In the genomic region with DNA sequence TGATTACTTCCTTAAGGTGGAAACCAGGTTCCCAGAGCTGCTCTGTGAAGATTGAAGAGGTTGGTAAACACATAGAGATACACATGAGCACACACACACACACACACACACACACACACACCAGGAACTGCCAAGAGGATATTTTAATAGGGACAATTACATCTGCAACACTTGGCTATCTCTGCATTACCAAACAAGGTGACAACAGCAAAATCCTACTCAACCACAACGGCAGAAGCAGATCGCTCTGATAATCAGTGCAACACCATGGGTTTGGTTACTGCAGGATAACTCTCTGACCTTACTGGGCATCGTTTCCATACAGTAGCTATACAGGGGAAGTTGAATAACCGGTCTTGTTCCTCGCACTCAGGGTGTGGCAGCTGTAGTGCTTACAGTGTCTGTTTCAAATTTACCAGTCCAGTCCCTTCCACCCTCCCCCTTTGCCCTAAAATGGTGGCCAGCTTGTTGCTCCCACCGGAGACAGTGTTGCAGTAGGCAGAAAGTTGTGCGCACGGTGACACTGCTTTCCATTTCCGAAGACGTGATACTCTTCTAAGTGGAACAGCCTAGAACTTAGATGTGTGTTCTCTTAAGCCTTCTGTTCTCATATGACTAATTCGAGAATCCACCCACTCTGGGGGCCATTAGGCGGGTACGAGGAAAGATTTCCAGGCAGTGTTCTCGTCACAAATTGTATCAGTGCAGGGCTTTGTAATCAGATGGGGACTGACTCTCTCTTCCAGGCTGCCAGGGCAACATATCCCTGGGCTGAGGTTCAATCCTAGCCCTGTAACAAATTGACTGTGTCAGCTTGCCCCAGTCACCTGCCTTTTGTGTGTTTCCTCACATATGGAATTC, we compare ENCODE assay signal across 17 cellular contexts.
DNase-seq lines count a peak whose midpoint lies in the region; ATAC-seq and TF ChIP-seq lines count a peak whose summit lies in the region.
"Had no signal": no experiment of that assay in that cellular context is flagged by ENCODE, and none has a peak within 500 bp of the region (broad histone marks: within the 10 kb centered on the region; RNA-seq: fewer than 3 reads in every experiment).

No MANE protein-coding gene starts in this region.

- WGBS in sigmoid colon, 2 donors, result 34 to 77% methylated on average over 14 of the region's 14 CpGs

- no peak for ATAC-seq in GM18520 (IDR thresholded peaks at IDR 0.05; ENCODE audit: unreplicated experiment)
- ATAC-seq: naive thymus-derived CD8-positive, alpha-beta T cell; stimulated activated naive CD8-positive, alpha-beta T cell treated with anti-CD3 and anti-CD28 coated beads, Interleukin-15, Interleukin-2, amounts not matched to agents 100 U/mL and 50 U/mL, for 24 hours had no signal

- H3K9me3 ChIP-seq in sigmoid colon, result no peaks in the 10 kb centered on the region
- H3K9me3 ChIP-seq: heart right ventricle had no signal

- no peaks in the 10 kb centered on the region for H3K9me3 Mint-ChIP-seq in CD14-positive monocyte
- H3K9me3 Mint-ChIP-seq: CD8-positive, alpha-beta memory T cell; naive thymus-derived CD8-positive, alpha-beta T cell had no signal

- TF ChIP-seq POLR2A in sigmoid colon (IDR thresholded peaks at IDR 0.05), result no peak

- no peaks in the 10 kb centered on the region for H3K36me3 Mint-ChIP-seq in CD14-positive monocyte
- H3K36me3 Mint-ChIP-seq: CD8-positive, alpha-beta memory T cell; naive thymus-derived CD8-positive, alpha-beta T cell had no signal

- H3K27ac ChIP-seq in skin epidermis (peak overlapping the region in 20 of 21 experiments; percentile 36 to 87 (median 74)), sigmoid colon (no peak overlapping the region)
- H3K27ac ChIP-seq: heart right ventricle had no signal

- H3K4me3 ChIP-seq in skin epidermis (no peak overlapping the region), sigmoid colon (no peak overlapping the region)
- H3K4me3 ChIP-seq: heart right ventricle had no signal

- no peak overlapping the region for H3K4me3 Mint-ChIP-seq in CD14-positive monocyte
- H3K4me3 Mint-ChIP-seq: CD8-positive, alpha-beta memory T cell; naive thymus-derived CD8-positive, alpha-beta T cell had no signal

- H3K27ac Mint-ChIP-seq in CD14-positive monocyte, result peak overlapping the region in 1 of 7 donors; percentile 22
- H3K27ac Mint-ChIP-seq: CD8-positive, alpha-beta memory T cell; naive thymus-derived CD8-positive, alpha-beta T cell had no signal

- H3K27me3 Mint-ChIP-seq in CD14-positive monocyte (ENCODE audit: low read depth in 3 of 3), result peaks cover 3 to 6% (median 6%) of the 10 kb centered on the region in 3 donors

- intact Hi-C loops in CD14-positive monocyte (cut with micrococcal nuclease), result no loop called here
- intact Hi-C loops in sigmoid colon (cut with DNase I), result no loop called here

- no peaks in the 10 kb centered on the region for H3K4me1 ChIP-seq in sigmoid colon
- H3K4me1 ChIP-seq: heart right ventricle had no signal

- no peaks in the 10 kb centered on the region for H3K27me3 ChIP-seq in sigmoid colon

- no peaks in the 10 kb centered on the region for H3K36me3 ChIP-seq in sigmoid colon
- H3K36me3 ChIP-seq: heart right ventricle had no signal

- DNase-seq in NCI-H146 (lab: John Stamatoyannopoulos, UW) (peak; percentile 27), NCI-H146 treated with DMSO at 0.1 percent for 48 hours (lab: John Stamatoyannopoulos, UW; ENCODE audit: unreplicated experiment) (no peak), NCI-H2196 (lab: John Stamatoyannopoulos, UW; ENCODE audit: unreplicated experiment) (peak; percentile 74), dermis microvascular lymphatic vessel endothelial cell (ENCODE audit: low read depth in 2 of 2) (peak; percentile 35 to 49), CD14-positive monocyte (ENCODE audit: low spot score) (no peak), sigmoid colon (no peak)
- DNase-seq: activated CD4-positive, CD25-positive, alpha-beta regulatory T cell; CD8-positive, alpha-beta memory T cell; H7; heart right ventricle; Karpas-422; naive thymus-derived CD8-positive, alpha-beta T cell; NCI-H1930; stimulated activated naive CD8-positive, alpha-beta T cell treated with anti-CD3 and anti-CD28 coated beads, Interleukin-15, Interleukin-2, amounts not matched to agents 100 U/mL and 50 U/mL, for 24 hours; SW 1271 had no signal

- H3K4me1 Mint-ChIP-seq in CD14-positive monocyte, result no peaks in the 10 kb centered on the region

- TF ChIP-seq CTCF in CD14-positive monocyte (IDR thresholded peaks at IDR 0.05) (no peak), sigmoid colon (IDR thresholded peaks at IDR 0.05) (no peak)

- no peak for TF ChIP-seq EP300 in sigmoid colon (IDR thresholded peaks at IDR 0.05)

Comparison
In these comparisons a context has a peak if more than half of its experiments do, and no peak if none do; other contexts are left out.
1. DNase-seq: peak in NCI-H146 (single experiment), NCI-H2196 (single experiment) and dermis microvascular lymphatic vessel endothelial cell (2 of 2); none in NCI-H146 treated with DMSO at 0.1 percent for 48 hours (single experiment), CD14-positive monocyte (single experiment) and sigmoid colon (single experiment).
2. H3K27ac ChIP-seq: peak in skin epidermis (20 of 21); none in sigmoid colon (0 of 4).